Comparison of ENCODE assay signal across 10 cellular contexts in genomic region chr17:79612468-79613194, GRCh38. TPM values are rescaled to one million over a fixed set of nuclear protein-coding genes. Genes with fewer than 3 reads are reported as not detected.
DNase-seq lines count a peak whose midpoint lies in the region; ATAC-seq and TF ChIP-seq lines count a peak whose summit lies in the region.
"Had no signal": no experiment of that assay in that cellular context is flagged by ENCODE, and none has a peak within 500 bp of the region (broad histone marks: within the 10 kb centered on the region; RNA-seq: fewer than 3 reads in every experiment).

No MANE protein-coding gene starts in this region.

- no peak overlapping the region for H3K9ac ChIP-seq in Karpas-422 (ENCODE audit: low read length)
- no peak overlapping the region for H3K9ac ChIP-seq in mammary epithelial cell (ENCODE audit: insufficient read depth, low read length)

- 47% methylated on average over 24 of the region's 25 CpGs for WGBS in mammary epithelial cell (ENCODE audit: low coverage, missing lambda C conversion rate)

- peak; percentile 10 for DNase-seq in NCI-H2171 (lab: John Stamatoyannopoulos, UW)
- DNase-seq in NCI-H2171 treated with DMSO at 0.1 percent for 48 hours (lab: John Stamatoyannopoulos, UW) = no peak
- peak; percentile 85 for DNase-seq in Karpas-422
- peak; percentile 64 to 72 for DNase-seq in SJCRH30
- DNase-seq in mammary epithelial cell = peak; percentile 29
- DNase-seq in mesothelial cell of epicardium (ENCODE audit: low spot score in 2 of 2, unreplicated experiment in 2 of 2) = peak; percentile 44 to 72
- DNase-seq in foreskin melanocyte = no peak

- H3K4me3 ChIP-seq in Karpas-422 (ENCODE audit: low read length) = no peak overlapping the region
- H3K4me3 ChIP-seq in SJCRH30 = no peak overlapping the region
- H3K4me3 ChIP-seq in mammary epithelial cell (replicated peaks in 1 of 3; ENCODE audit: insufficient read depth in 1 of 3, low read depth in 2 of 3, low read length in 3 of 3) = no peak overlapping the region
- H3K4me3 ChIP-seq: thoracic aorta had no signal

- CTCF ChIA-PET in mammary epithelial cell (lab: Charles Lee; ENCODE audit: low non-redundant PET) = no interaction called here

- BruUV-seq in mammary epithelial cell (replicated peaks; lab: Mats Ljungman, UMichigan) = no TSS peak

- H3K36me3 ChIP-seq in Karpas-422 (ENCODE audit: insufficient read depth, low read length) (no peaks in the 10 kb centered on the region), SJCRH30 (no peaks in the 10 kb centered on the region), mammary epithelial cell (ENCODE audit: insufficient read depth, low read length) (no peaks in the 10 kb centered on the region)
- H3K36me3 ChIP-seq: thoracic aorta had no signal

- no peaks in the 10 kb centered on the region for H3K27me3 ChIP-seq in Karpas-422 (ENCODE audit: low read length)
- peaks cover 51% of the 10 kb centered on the region for H3K27me3 ChIP-seq in SJCRH30
- H3K27me3 ChIP-seq in mammary epithelial cell (ENCODE audit: insufficient read depth, low read length) = peaks cover 19% of the 10 kb centered on the region

- peaks cover 89% of the 10 kb centered on the region for H3K27me3 Mint-ChIP-seq in mesothelial cell of epicardium (ENCODE audit: low read depth)

- no peak overlapping the region for H2AFZ ChIP-seq in Karpas-422 (ENCODE audit: low read length)
- no peak overlapping the region for H2AFZ ChIP-seq in mammary epithelial cell (ENCODE audit: low read depth, low read length)

- H3K4me2 ChIP-seq in Karpas-422 (ENCODE audit: low read depth, low read length, poor library complexity, severe bottlenecking) (no peak overlapping the region), mammary epithelial cell (ENCODE audit: insufficient read depth, low read depth, low read length) (no peak overlapping the region)

- H4K20me1 ChIP-seq in Karpas-422 (ENCODE audit: insufficient read depth, low read depth, low read length) (no peaks in the 10 kb centered on the region), mammary epithelial cell (ENCODE audit: insufficient read depth, low read length) (no peaks in the 10 kb centered on the region)

- H3K36me3 Mint-ChIP-seq in mesothelial cell of epicardium = no peaks in the 10 kb centered on the region
- H3K36me3 Mint-ChIP-seq: CD4-positive, CD25-positive, alpha-beta regulatory T cell had no signal

- dilution Hi-C loops in mammary epithelial cell (cut with HindIII; ENCODE audit: low sequenced_read_pairs) = no loop called here

- H3K27ac ChIP-seq in Karpas-422 (ENCODE audit: low read length) (no peak overlapping the region), SJCRH30 (no peak overlapping the region), mammary epithelial cell (ENCODE audit: insufficient read depth, low read depth, low read length) (no peak overlapping the region)
- H3K27ac ChIP-seq: thoracic aorta had no signal

- H3K9me3 ChIP-seq in Karpas-422 (ENCODE audit: low read length) (no peaks in the 10 kb centered on the region), SJCRH30 (replicated peaks) (no peaks in the 10 kb centered on the region), mammary epithelial cell (replicated peaks; ENCODE audit: insufficient read depth, low read length) (no peaks in the 10 kb centered on the region)
- H3K9me3 ChIP-seq: thoracic aorta had no signal

- H3K79me2 ChIP-seq in Karpas-422 (ENCODE audit: low read length) = no peaks in the 10 kb centered on the region
- no peaks in the 10 kb centered on the region for H3K79me2 ChIP-seq in mammary epithelial cell (ENCODE audit: insufficient read depth, low read length)

- TF ChIP-seq CTCF in mammary epithelial cell (conservative IDR thresholded peaks at IDR 0.05 in 1 of 2, IDR thresholded peaks at IDR 0.05 in 1 of 2; ENCODE audit: extremely low read depth in 1 of 2, insufficient read depth in 1 of 2, low read depth in 1 of 2, low read length in 2 of 2) (peak; percentile 62 to 74), mesothelial cell of epicardium (IDR thresholded peaks at IDR 0.05; ENCODE audit: unreplicated experiment) (peak; percentile 82)

- in situ Hi-C loops in mammary epithelial cell (cut with MboI; ENCODE audit: low sequenced_read_pairs in 2 of 2) = no loop called here

- no peak overlapping the region for H3K27ac Mint-ChIP-seq in mesothelial cell of epicardium
- H3K27ac Mint-ChIP-seq: CD4-positive, CD25-positive, alpha-beta regulatory T cell had no signal

- H3K4me3 Mint-ChIP-seq in mesothelial cell of epicardium = no peak overlapping the region
- H3K4me3 Mint-ChIP-seq: CD4-positive, CD25-positive, alpha-beta regulatory T cell had no signal

- ATAC-seq in GM21576 (IDR thresholded peaks at IDR 0.05; ENCODE audit: unreplicated experiment) = no peak

- H3K9me2 ChIP-seq in Karpas-422 (replicated peaks; ENCODE audit: insufficient read depth, low read length) = no peaks in the 10 kb centered on the region

- H3K9me3 Mint-ChIP-seq in mesothelial cell of epicardium = no peaks in the 10 kb centered on the region

- peaks cover 3% of the 10 kb centered on the region for H3K4me1 Mint-ChIP-seq in mesothelial cell of epicardium

- H3K4me1 ChIP-seq in Karpas-422 (ENCODE audit: low read length) = no peaks in the 10 kb centered on the region
- no peaks in the 10 kb centered on the region for H3K4me1 ChIP-seq in SJCRH30
- no peaks in the 10 kb centered on the region for H3K4me1 ChIP-seq in mammary epithelial cell (ENCODE audit: insufficient read depth, low read length)

- intact Hi-C loops in mammary epithelial cell (cut with micrococcal nuclease) = loop anchor here (1.0 kb wide), 1 partner anchor 211 kb away; no protein-coding TSS in a partner anchor

RNA-seq across cellular contexts. Expression of gene RBFOX3, which starts 1.8 kb away (rescaled TPM):
- not detected in 2 replicates for total RNA-seq in Karpas-422 (2014; rRNA removed; shearing (Covaris generic); ENCODE audit: low replicate concordance)
- 0.96 and 1.0 TPM in 2 replicates for total RNA-seq in SJCRH30 (2014; rRNA removed; shearing (Covaris generic))
- total RNA-seq in mammary epithelial cell (not detected), mesothelial cell of epicardium (0.11 to 0.20 TPM in 2 of 3 replicates, not detected in the other)
- polyA plus RNA-seq in mammary epithelial cell = not detected
- polyA minus RNA-seq in mammary epithelial cell = not detected
- total RNA-seq: CD4-positive, CD25-positive, alpha-beta regulatory T cell; thoracic aorta had no signal

Comparison
In these comparisons a context has a peak if more than half of its experiments do, and no peak if none do; other contexts are left out.
1. DNase-seq: peak in NCI-H2171 (single experiment), Karpas-422 (single experiment), SJCRH30 (2 of 2), mammary epithelial cell (single experiment) and mesothelial cell of epicardium (2 of 2); none in NCI-H2171 treated with DMSO at 0.1 percent for 48 hours (single experiment) and foreskin melanocyte (single experiment).